In genomic region chr14:35626947-35627346, GRCh38 we compare ENCODE assay signal across 8 cellular contexts.
DNase-seq lines count a peak whose midpoint lies in the region; ATAC-seq, FAIRE-seq and TF ChIP-seq lines count a peak whose summit lies in the region.
"Not testable (repeated sequence)": the region's sequence is repeated elsewhere in the genome, so short reads cannot be mapped to it uniquely, and the experiment has no call there.

No MANE protein-coding gene starts in this region.

- TF ChIP-seq EP300 in GM12878 (IDR thresholded peaks at IDR 0.05; ENCODE audit: borderline replicate concordance in 1 of 2, control insufficient read depth in 1 of 2, low read depth in 2 of 2, low read length in 2 of 2); HepG2 (IDR thresholded peaks at IDR 0.05; ENCODE audit: low read depth in 2 of 2, low read length in 2 of 2); HepG2 (CRISPR knock-in tag; IDR thresholded peaks at IDR 0.05; ENCODE audit: borderline replicate concordance): not testable (repeated sequence)

- not testable (repeated sequence) for H3K4me2 ChIP-seq in Karpas-422 (ENCODE audit: low read depth, low read length, poor library complexity, severe bottlenecking); GM12878 (ENCODE audit: control insufficient read depth, insufficient read depth); HepG2 (ENCODE audit: low read depth, low read length)

- TF ChIP-seq CTCF in D721Med (IDR thresholded peaks at IDR 0.05; ENCODE audit: insufficient read depth, missing control alignments); GM12878 (IDR thresholded peaks at IDR 0.05 in 2 of 3, conservative IDR thresholded peaks at IDR 0.05 in 1 of 3; ENCODE audit: control insufficient read depth in 2 of 3, extremely low read depth in 1 of 3, insufficient read depth in 1 of 3, low read depth in 3 of 3, low read length in 3 of 3); HepG2 (CRISPR knock-in tag; IDR thresholded peaks at IDR 0.05): not testable (repeated sequence)

- H3K9me3 ChIP-seq in Karpas-422 (ENCODE audit: low read length); GM12878 (replicated peaks; ENCODE audit: control insufficient read depth, insufficient read depth, low read length); HepG2 (ENCODE audit: low read length): not testable (repeated sequence)

- not testable (repeated sequence) for TF ChIP-seq POLR2A in GM12891 (IDR thresholded peaks at IDR 0.05; ENCODE audit: low read depth, low read length); GM12878 (IDR thresholded peaks at IDR 0.05; ENCODE audit: low read depth, low read length); HepG2 (IDR thresholded peaks at IDR 0.05; ENCODE audit: insufficient read depth in 1 of 2, low read depth in 2 of 2, low read length in 2 of 2)

- H3K4me3 ChIP-seq in Karpas-422 (ENCODE audit: low read length); GM12878; HepG2 (replicated peaks in 1 of 3; ENCODE audit: insufficient read depth in 1 of 3, low read depth in 2 of 3, low read length in 3 of 3): not testable (repeated sequence)

- not testable (repeated sequence) for H3K9ac ChIP-seq in Karpas-422 (ENCODE audit: low read length); GM12878 (ENCODE audit: control insufficient read depth, insufficient read depth, low read length); HepG2 (ENCODE audit: insufficient read depth, low read depth, low read length)

- POLR2A ChIA-PET in GM12878 (lab: Charles Lee); HepG2 (lab: Yijun Ruan, JAX): not testable (repeated sequence)

- WGBS in GM12878 (ENCODE audit: insufficient coverage, insufficient replicate concordance, low lambda C conversion rate, missing lambda C conversion rate) = 67% methylated on average over 2 of the region's 2 CpGs
- WGBS in HepG2 (ENCODE audit: low lambda C conversion rate) = 87% methylated on average over 2 of the region's 2 CpGs

- H3K4me1 ChIP-seq in Karpas-422 (ENCODE audit: low read length) = peaks cover 46% of the 10 kb centered on the region
- H3K4me1 ChIP-seq in GM12878 (ENCODE audit: control insufficient read depth, insufficient read depth, low read length); HepG2 (ENCODE audit: insufficient read depth, low read length): not testable (repeated sequence)

- not testable (repeated sequence) for H3K36me3 ChIP-seq in Karpas-422 (ENCODE audit: insufficient read depth, low read length); GM12878 (ENCODE audit: control insufficient read depth in 2 of 2, insufficient read depth in 2 of 2, low read length in 1 of 2)
- H3K36me3 ChIP-seq in HepG2 (replicated peaks in 1 of 2; ENCODE audit: control insufficient read depth in 1 of 2, insufficient read depth in 2 of 2, low read length in 2 of 2) = peaks cover 16 to 39% of the 10 kb centered on the region in 2 experiments

- in situ Hi-C loops in GM12878 (cut with MboI); HepG2 (cut with HindIII; ENCODE audit: extremely low pct_ligation_motif_present, low pct_unique_long_range_greater_than_20kb): not testable (repeated sequence)

- RAD21 ChIA-PET in GM12878 (lab: Charles Lee; ENCODE audit: unreplicated experiment) = not testable (repeated sequence)

- CTCF ChIA-PET in GM12878 (lab: Yijun Ruan, JAX) = interaction anchor here (0.6 kb wide), 1 partner anchor 754 kb away, joined by 3 read pairs; no protein-coding TSS in a partner anchor
- CTCF ChIA-PET in HepG2 (lab: Yijun Ruan, JAX; ENCODE audit: low intra/inter-chr PET ratio, low total read pairs) = not testable (repeated sequence)

- H2AFZ ChIP-seq in Karpas-422 (ENCODE audit: low read length); GM12878 (ENCODE audit: control insufficient read depth, low read depth, low read length); HepG2 (ENCODE audit: low read length): not testable (repeated sequence)

- not testable (repeated sequence) for TF ChIP-seq RAD21 in GM12878 (IDR thresholded peaks at IDR 0.05; ENCODE audit: insufficient read depth, low read depth, low read length); HepG2 (CRISPR knock-in tag; IDR thresholded peaks at IDR 0.05)

- not testable (repeated sequence) for BruUV-seq in GM12878 (replicated peaks; lab: Mats Ljungman, UMichigan)
- TSS peak; percentile 23 for BruUV-seq in HepG2 (replicated peaks; lab: Mats Ljungman, UMichigan)

- not testable (repeated sequence) for H3K27me3 ChIP-seq in Karpas-422 (ENCODE audit: low read length); GM12878 (replicated peaks in 1 of 2; ENCODE audit: control insufficient read depth in 2 of 2, insufficient read depth in 2 of 2, low read length in 1 of 2); HepG2 (ENCODE audit: control insufficient read depth in 1 of 2, insufficient read depth in 2 of 2, low read length in 2 of 2)

- SMC1A ChIA-PET in GM12878 (lab: Charles Lee; ENCODE audit: uncharacterized antibody, unreplicated experiment) = not testable (repeated sequence)

- peak overlapping the region; percentile 51; the same call in 1 of the 2 replicates for H3K27ac ChIP-seq in Karpas-422 (ENCODE audit: low read length)
- not testable (repeated sequence) for H3K27ac ChIP-seq in GM12878 (ENCODE audit: control insufficient read depth, insufficient read depth); HepG2 (ENCODE audit: extremely low read length, insufficient read depth, low read length)

- FAIRE-seq in D721Med (lab: Jason Lieb, UNC) = peak; percentile 96
- FAIRE-seq in GM12891 (lab: Jason Lieb, UNC) = peak; percentile 35
- peak; percentile 86 for FAIRE-seq in GM12878 (lab: Jason Lieb, UNC)
- FAIRE-seq in colon (lab: Jason Lieb, UNC) = peak; percentile 94
- FAIRE-seq in endometrium (lab: Jason Lieb, UNC) = peak; percentile 18
- peak; percentile 17 for FAIRE-seq in islet of Langerhans (lab: Jason Lieb, UNC)
- not testable (repeated sequence) for FAIRE-seq in HepG2 (lab: Jason Lieb, UNC)

- ATAC-seq in GM12878, HepG2: not testable (repeated sequence)

- not testable (repeated sequence) for DNase-seq in D721Med (ENCODE audit: insufficient read length, low spot score); GM12891 (ENCODE audit: insufficient read length, low spot score); Karpas-422; GM12878 (ENCODE audit: low read depth, low spot score); HepG2 (ENCODE audit: low spot score)

- H3K79me2 ChIP-seq in Karpas-422 (ENCODE audit: low read length) = peaks cover 19% of the 10 kb centered on the region
- not testable (repeated sequence) for H3K79me2 ChIP-seq in GM12878 (ENCODE audit: control insufficient read depth, insufficient read depth, low read length); HepG2 (ENCODE audit: insufficient read depth, low read length)

- intact Hi-C loops in GM12878 (cut with micrococcal nuclease; ENCODE audit: unreplicated experiment); HepG2 (cut with micrococcal nuclease; ENCODE audit: unreplicated experiment): not testable (repeated sequence)

- H3K9me2 ChIP-seq in Karpas-422 (replicated peaks; ENCODE audit: insufficient read depth, low read length) = not testable (repeated sequence)

- not testable (repeated sequence) for H4K20me1 ChIP-seq in Karpas-422 (ENCODE audit: insufficient read depth, low read depth, low read length); GM12878 (ENCODE audit: control insufficient read depth, insufficient read depth); HepG2 (ENCODE audit: insufficient read depth, low read length)

TF ChIP-seq in HepG2, 621 proteins besides CTCF, POLR2A, EP300 and RAD21:
- TF ChIP-seq MAFK (conservative IDR thresholded peaks at IDR 0.05 in 1 of 2, IDR thresholded peaks at IDR 0.05 in 1 of 2; ENCODE audit: low read length in 2 of 2) = peak; percentile 36 to 70; a peak in 2 of 4 replicates
- peak; percentile 61; the same call in 1 of the 2 replicates for TF ChIP-seq MAFF (IDR thresholded peaks at IDR 0.05; ENCODE audit: low read depth, low read length)
TF ChIP-seq in HepG2: peak in this region for 2; not testable (repeated sequence) for 619.
